ENCODE assay signal across 9 cellular contexts in the genomic region with DNA sequence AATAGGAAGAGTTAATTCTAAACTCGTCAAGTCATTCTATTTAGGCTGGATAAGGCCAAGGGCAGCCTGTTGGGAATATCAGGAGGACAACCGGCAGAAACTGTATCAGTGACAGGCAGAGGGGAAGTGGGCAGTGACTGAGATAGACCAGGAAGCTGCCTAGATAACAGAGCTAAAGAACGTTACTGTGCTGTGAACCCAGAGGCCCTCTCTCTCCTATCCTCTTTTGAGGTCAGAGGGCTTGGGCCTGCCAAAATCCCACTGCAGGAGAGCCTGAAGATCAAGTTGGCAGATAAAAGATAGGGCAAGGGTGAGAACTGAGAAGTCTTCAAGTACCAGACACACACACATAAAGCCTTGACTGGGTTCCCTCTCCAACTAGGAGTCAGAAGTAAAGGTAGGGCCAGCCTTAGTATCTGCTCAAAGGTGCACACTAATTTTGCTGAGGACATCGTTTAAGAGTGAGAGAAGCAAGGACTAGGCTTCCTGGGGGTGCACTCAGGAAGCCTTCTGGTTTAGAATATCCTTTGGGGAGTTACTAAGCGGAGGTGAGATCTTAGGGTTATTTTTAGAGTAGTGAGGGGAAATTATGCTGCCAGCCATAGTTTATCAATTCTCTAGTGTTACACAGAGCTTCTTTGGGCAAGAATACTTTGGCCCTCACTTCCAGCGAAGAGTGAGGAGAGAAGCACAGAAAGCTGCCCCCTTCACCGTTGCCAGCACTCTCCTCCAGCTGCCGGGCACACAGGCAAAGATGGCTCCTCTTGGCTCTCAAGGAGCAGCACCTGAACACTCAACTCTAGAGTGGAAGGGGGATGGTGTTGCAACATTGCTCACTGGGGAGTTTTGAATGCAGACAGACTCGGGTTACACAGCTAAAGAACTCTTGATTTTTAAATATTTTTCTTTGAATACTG. TPM values are rescaled to one million over a fixed set of nuclear protein-coding genes. Genes with fewer than 3 reads are reported as not detected.
A peak's percentile ranks its signal among the peaks of the same experiment; 100 is the strongest.
DNase-seq lines count a peak whose midpoint lies in the region; ATAC-seq and TF ChIP-seq lines count a peak whose summit lies in the region.
"Had no signal": no experiment of that assay in that cellular context is flagged by ENCODE, and none has a peak within 500 bp of the region (broad histone marks: within the 10 kb centered on the region; RNA-seq: fewer than 3 reads in every experiment).

No MANE protein-coding gene starts in this region.

- peaks cover 15% of the 10 kb centered on the region for H3K27me3 Mint-ChIP-seq in stimulated activated memory B cell treated with anti-CD40 and anti-IgM and Interleukin-4, amounts not matched to agents 10 μg/mL and 1 μg/mL and 100 μg/mL, for 72 hours
- no peaks in the 10 kb centered on the region for H3K27me3 Mint-ChIP-seq in chondrocyte (ENCODE audit: low read depth)

- H3K36me3 Mint-ChIP-seq in stimulated activated memory B cell treated with anti-CD40 and anti-IgM and Interleukin-4, amounts not matched to agents 10 μg/mL and 1 μg/mL and 100 μg/mL, for 72 hours: no peaks in the 10 kb centered on the region
- H3K36me3 Mint-ChIP-seq in chondrocyte (ENCODE audit: low read depth): no peaks in the 10 kb centered on the region
- H3K36me3 Mint-ChIP-seq: naive B cell had no signal

- H3K9me3 Mint-ChIP-seq in stimulated activated memory B cell treated with anti-CD40 and anti-IgM and Interleukin-4, amounts not matched to agents 10 μg/mL and 1 μg/mL and 100 μg/mL, for 72 hours: no peaks in the 10 kb centered on the region
- H3K9me3 Mint-ChIP-seq in chondrocyte (ENCODE audit: low read depth): no peaks in the 10 kb centered on the region
- H3K9me3 Mint-ChIP-seq: naive B cell had no signal

- ATAC-seq in GM19438 (IDR thresholded peaks at IDR 0.05; ENCODE audit: low read depth, unreplicated experiment) (peak; percentile 46), body of pancreas (no peak)
- peak; percentile 44 for ATAC-seq in stimulated activated memory B cell treated with anti-CD40 and anti-IgM and Interleukin-4, amounts not matched to agents 10 μg/mL and 1 μg/mL and 100 μg/mL, for 72 hours

- H3K27ac Mint-ChIP-seq in stimulated activated memory B cell treated with anti-CD40 and anti-IgM and Interleukin-4, amounts not matched to agents 10 μg/mL and 1 μg/mL and 100 μg/mL, for 72 hours: no peak overlapping the region
- H3K27ac Mint-ChIP-seq in chondrocyte (ENCODE audit: unreplicated experiment): no peak overlapping the region
- H3K27ac Mint-ChIP-seq: naive B cell had no signal

- no peak for TF ChIP-seq POLR2A in body of pancreas (IDR thresholded peaks at IDR 0.05)

- WGBS in body of pancreas, 2 donors: 54 to 67% methylated on average over 9 of the region's 9 CpGs

- intact Hi-C loops in body of pancreas (cut with DNase I): no loop called here

- DNase-seq in KBM-7 (peak; percentile 21), fibroblast of pulmonary artery (ENCODE audit: low read depth) (peak; percentile 27), body of pancreas (no peak), chondrocyte (ENCODE audit: low spot score) (no peak)
- DNase-seq in central memory CD4-positive, alpha-beta T cell: no peak
- DNase-seq: naive B cell; stimulated activated CD4-positive, alpha-beta T cell treated with anti-CD3 and anti-CD28 coated beads, Interleukin-4, amount 100 ng/mL, for 1 hour had no signal

- no peaks in the 10 kb centered on the region for H3K9me3 ChIP-seq in body of pancreas

- H3K36me3 ChIP-seq in body of pancreas (replicated peaks in 1 of 2; ENCODE audit: insufficient read depth in 1 of 2, low read depth in 2 of 2): no peaks in the 10 kb centered on the region

- H3K4me1 Mint-ChIP-seq in stimulated activated memory B cell treated with anti-CD40 and anti-IgM and Interleukin-4, amounts not matched to agents 10 μg/mL and 1 μg/mL and 100 μg/mL, for 72 hours: peaks cover 8% of the 10 kb centered on the region
- H3K4me1 Mint-ChIP-seq in chondrocyte (ENCODE audit: low read depth): peaks cover 8% of the 10 kb centered on the region
- H3K4me1 Mint-ChIP-seq: naive B cell had no signal

- no peak overlapping the region for H3K4me3 Mint-ChIP-seq in stimulated activated memory B cell treated with anti-CD40 and anti-IgM and Interleukin-4, amounts not matched to agents 10 μg/mL and 1 μg/mL and 100 μg/mL, for 72 hours
- no peak overlapping the region for H3K4me3 Mint-ChIP-seq in chondrocyte (ENCODE audit: unreplicated experiment)
- H3K4me3 Mint-ChIP-seq: naive B cell had no signal

- no peaks in the 10 kb centered on the region for H3K27me3 ChIP-seq in body of pancreas

- no peak overlapping the region for H3K27ac ChIP-seq in body of pancreas

- TF ChIP-seq CTCF in fibroblast of pulmonary artery (IDR thresholded peaks at IDR 0.05; ENCODE audit: low read length, missing control alignments) (no peak), body of pancreas (IDR thresholded peaks at IDR 0.05) (no peak), chondrocyte (IDR thresholded peaks at IDR 0.05) (no peak)

- H3K4me3 ChIP-seq in fibroblast of pulmonary artery (replicated peaks; ENCODE audit: low read depth, low read length) (no peak overlapping the region), body of pancreas (no peak overlapping the region)

- peaks cover 7% of the 10 kb centered on the region for H3K4me1 ChIP-seq in body of pancreas

- in situ Hi-C loops in KBM-7 (cut with MboI; ENCODE audit: low pct_unique_long_range_greater_than_20kb, low sequenced_read_pairs): no loop called here

RNA-seq across cellular contexts. Expression of a gene that starts 9.8 kb away (rescaled TPM):
- total RNA-seq in body of pancreas (10 to 100 TPM; 10.9 to 15.8 TPM), chondrocyte (1.8 to 5.7 TPM (median 2.2 TPM) in 3 replicates)

Comparison
In these comparisons a context has a peak if more than half of its experiments do, and no peak if none do; other contexts are left out.
1. DNase-seq: peak in KBM-7 (single experiment) and fibroblast of pulmonary artery (single experiment); none in body of pancreas (0 of 4), chondrocyte (single experiment) and central memory CD4-positive, alpha-beta T cell (single experiment).